22 cellular contexts compared by ENCODE assay signal in genomic region chr21:35113064-35113463, GRCh38.
A peak's percentile ranks its signal among the peaks of the same experiment; 100 is the strongest.
DNase-seq lines count a peak whose midpoint lies in the region; ATAC-seq and TF ChIP-seq lines count a peak whose summit lies in the region.
"Had no signal": no experiment of that assay in that cellular context is flagged by ENCODE, and none has a peak within 500 bp of the region (broad histone marks: within the 10 kb centered on the region; RNA-seq: fewer than 3 reads in every experiment).

No MANE protein-coding gene starts in this region.

- H3K27ac ChIP-seq in ACC112 (ENCODE audit: low read depth, low read length) (no peak overlapping the region), RWPE2 (ENCODE audit: poor library complexity, severe bottlenecking) (peak overlapping the region; percentile 7), epithelial cell of prostate (peak overlapping the region; percentile 57), OCI-LY7 (ENCODE audit: low read depth, low read length, poor library complexity, severe bottlenecking) (no peak overlapping the region)
- H3K27ac ChIP-seq: BLaER1 treated with 17β-estradiol and CSF1 and Interleukin-3, amounts not matched to agents 10 nM and 100 nM; body of pancreas; esophagus muscularis mucosa; heart right ventricle; neutrophil; right atrium auricular region; thyroid gland had no signal

- intact Hi-C loops in OCI-LY7 (cut with micrococcal nuclease; ENCODE audit: unreplicated experiment): no loop called here

- H3K27me3 ChIP-seq in ACC112 (ENCODE audit: insufficient read depth, low read length) (no peaks in the 10 kb centered on the region), RWPE2 (ENCODE audit: insufficient read depth, poor library complexity, severe bottlenecking) (no peaks in the 10 kb centered on the region)
- H3K27me3 ChIP-seq: BLaER1 treated with 17β-estradiol and CSF1 and Interleukin-3, amounts not matched to agents 10 nM and 100 nM; body of pancreas; neutrophil; right atrium auricular region; thyroid gland had no signal

- H3K4me1 ChIP-seq in ACC112 (ENCODE audit: control insufficient read depth, insufficient read depth, low read length, unreplicated experiment) (no peaks in the 10 kb centered on the region), RWPE2 (ENCODE audit: insufficient read depth, poor library complexity, severe bottlenecking) (peaks cover 15% of the 10 kb centered on the region), OCI-LY7 (ENCODE audit: insufficient read depth, low read length, poor library complexity, severe bottlenecking) (no peaks in the 10 kb centered on the region)
- H3K4me1 ChIP-seq: body of pancreas, esophagus muscularis mucosa, heart right ventricle, right atrium auricular region, thyroid gland had no signal

- no peak for TF ChIP-seq CTCF in RWPE2 (IDR thresholded peaks at IDR 0.05; ENCODE audit: poor library complexity, severe bottlenecking)
- no peak for TF ChIP-seq CTCF in OCI-LY7 (conservative IDR thresholded peaks at IDR 0.05; ENCODE audit: low read length)

- no peak overlapping the region for H3K4me3 ChIP-seq in ACC112 (ENCODE audit: low read depth, low read length)
- H3K4me3 ChIP-seq in RWPE2 (ENCODE audit: severe bottlenecking): no peak overlapping the region
- H3K4me3 ChIP-seq in OCI-LY7 (ENCODE audit: low read depth, low read length, poor library complexity, severe bottlenecking): no peak overlapping the region
- H3K4me3 ChIP-seq: BLaER1 treated with 17β-estradiol and CSF1 and Interleukin-3, amounts not matched to agents 10 nM and 100 nM; body of pancreas; esophagus muscularis mucosa; heart right ventricle; right atrium auricular region; thyroid gland had no signal

- H3K9me2 ChIP-seq in OCI-LY7 (ENCODE audit: insufficient read depth, low read length): no peaks in the 10 kb centered on the region

- CTCF ChIA-PET in OCI-LY7 (lab: Charles Lee; ENCODE audit: unreplicated experiment): no interaction called here

- POLR2A ChIA-PET in OCI-LY7 (lab: Charles Lee): interaction anchor here (0.6 kb wide), 1 partner anchor 82 kb away, joined by 3 read pairs; no protein-coding TSS in a partner anchor

- no peak overlapping the region for H3K4me2 ChIP-seq in OCI-LY7 (ENCODE audit: low read length)

- no peaks in the 10 kb centered on the region for H3K9me3 ChIP-seq in RWPE2 (ENCODE audit: severe bottlenecking)
- 0 out of 2 replicates have a peak, but pooled peaks cover 5% of the 10 kb centered on the region for H3K9me3 ChIP-seq in OCI-LY7 (ENCODE audit: low read length)
- H3K9me3 ChIP-seq: body of pancreas, neutrophil, right atrium auricular region, thyroid gland had no signal

- peak; percentile 30 for DNase-seq in Daoy (ENCODE audit: low read depth)
- DNase-seq in RWPE2 (ENCODE audit: low spot score): no peak
- DNase-seq in epithelial cell of prostate (ENCODE audit: low read depth, low spot score): peak; percentile 18
- DNase-seq in HuH-7 (ENCODE audit: low spot score): no peak
- no peak for DNase-seq in OCI-LY7 (ENCODE audit: low spot score)
- DNase-seq: activated CD4-positive, alpha-beta T cell treated with anti-CD3 and anti-CD28 coated beads, Interleukin-2, amount 50 U/mL, for 1 hour; activated gamma-delta T cell treated with Interleukin-2 at 50 U/mL for 16 hours; body of pancreas; dermis blood vessel endothelial cell; DMS153; heart right ventricle; islet precursor cell; NCI-H2107; NCI-H748 treated with DMSO at 0.1 percent for 48 hours; thyroid gland had no signal

- ATAC-seq in RWPE2 (ENCODE audit: low read depth) (no peak), GM21528 (IDR thresholded peaks at IDR 0.05; ENCODE audit: low FRiP score, unreplicated experiment) (no peak), GM19452 (IDR thresholded peaks at IDR 0.05; ENCODE audit: unreplicated experiment) (no peak)
- ATAC-seq: body of pancreas, heart right ventricle had no signal

- H3K79me2 ChIP-seq in ACC112 (ENCODE audit: control insufficient read depth, insufficient read depth, low read length, unreplicated experiment) (no peaks in the 10 kb centered on the region), OCI-LY7 (ENCODE audit: insufficient read depth, low read depth, low read length) (no peaks in the 10 kb centered on the region)

- H3K36me3 ChIP-seq in ACC112 (ENCODE audit: insufficient read depth, low read length): no peaks in the 10 kb centered on the region
- no peaks in the 10 kb centered on the region for H3K36me3 ChIP-seq in RWPE2 (ENCODE audit: low read depth)
- no peaks in the 10 kb centered on the region for H3K36me3 ChIP-seq in OCI-LY7 (ENCODE audit: insufficient read depth, low read length)
- H3K36me3 ChIP-seq: BLaER1 treated with 17β-estradiol and CSF1 and Interleukin-3, amounts not matched to agents 10 nM and 100 nM; esophagus muscularis mucosa; heart right ventricle; neutrophil; right atrium auricular region; thyroid gland had no signal

- BruUV-seq in OCI-LY7 (replicated peaks; lab: Mats Ljungman, UMichigan): no TSS peak

- peak overlapping the region; percentile 22 for H2AFZ ChIP-seq in ACC112 (ENCODE audit: low read length, unreplicated experiment)
- H2AFZ ChIP-seq in OCI-LY7 (ENCODE audit: low read length): no peak overlapping the region

- H4K20me1 ChIP-seq in OCI-LY7 (ENCODE audit: insufficient read depth, low read length): no peaks in the 10 kb centered on the region
- H4K20me1 ChIP-seq: BLaER1 treated with 17β-estradiol and CSF1 and Interleukin-3, amounts not matched to agents 10 nM and 100 nM had no signal

Comparison
In these comparisons a context has a peak if more than half of its experiments do, and no peak if none do; other contexts are left out.
1. H3K27ac ChIP-seq: peak in RWPE2 (single experiment) and epithelial cell of prostate (single experiment); none in ACC112 (single experiment) and OCI-LY7 (single experiment).
2. DNase-seq: peak in Daoy (single experiment) and epithelial cell of prostate (single experiment); none in RWPE2 (single experiment), HuH-7 (single experiment) and OCI-LY7 (single experiment).